ENCODE assay signal across 21 cellular contexts in genomic region chr6:45073771-45074170, GRCh38.
"Had no signal": no experiment of that assay in that cellular context is flagged by ENCODE, and none has a peak within 500 bp of the region (broad histone marks: within the 10 kb centered on the region; RNA-seq: fewer than 3 reads in every experiment).

No MANE protein-coding gene starts in this region.

- H3K36me3 ChIP-seq: cardiac muscle cell, neutrophil, SJSA1, spleen had no signal

- ATAC-seq: left cardiac atrium; naive thymus-derived CD4-positive, alpha-beta T cell; right cardiac atrium had no signal

- DNase-seq: activated CD4-positive, alpha-beta memory T cell treated with anti-CD3 and anti-CD28 coated beads for 36 hours; activated CD4-positive, CD25-positive, alpha-beta regulatory T cell treated with anti-CD3 and anti-CD28 coated beads, Interleukin-2, amount 50 U/mL, for 72 hours; activated CD8-positive, alpha-beta memory T cell treated with anti-CD3 and anti-CD28 coated beads, Interleukin-2, amount 50 U/mL, for 4 hours; activated naive CD4-positive, alpha-beta T cell treated with anti-CD3 and anti-CD28 coated beads, Interleukin-2, amount 50 U/mL, for 16 hours; aorta; effector CD4-positive, alpha-beta T cell; hypothalamus; left cardiac atrium; naive thymus-derived CD4-positive, alpha-beta T cell; posterior cingulate gyrus; right cardiac atrium; spleen; stimulated activated CD4-positive, alpha-beta T cell treated with anti-CD3 and anti-CD28 coated beads, Interleukin-1b, Interleukin-23, amount 100 ng/mL, for 48 hours; stimulated activated naive B cell treated with anti-CD40 and anti-IgM and Interleukin-4, amounts not matched to agents 10 μg/mL and 1 μg/mL and 100 μg/mL, for 72 hours; trophoblast cell had no signal

- H3K4me3 ChIP-seq: cardiac muscle cell, coronary artery, lung, SJSA1, spleen had no signal

- H3K27ac ChIP-seq: cardiac muscle cell, coronary artery, neutrophil, spleen had no signal

- H3K27ac Mint-ChIP-seq: activated CD4-positive, alpha-beta memory T cell treated with anti-CD3 and anti-CD28 coated beads for 36 hours; activated T-helper 2 cell treated with anti-CD3 and anti-CD28 coated beads, Interferon-gamma antibody, Interleukin-2, Interleukin-4, amounts not matched to agents 10 μg/mL and 5 μg/mL and 100 μg/mL, durations not matched to agents 14 hours and 24 hours and 36 hours; naive thymus-derived CD4-positive, alpha-beta T cell; stimulated activated naive B cell treated with anti-CD40 and anti-IgM and Interleukin-4, amounts not matched to agents 10 μg/mL and 1 μg/mL and 100 μg/mL, for 72 hours had no signal

- H3K27me3 Mint-ChIP-seq: activated CD4-positive, alpha-beta memory T cell treated with anti-CD3 and anti-CD28 coated beads for 36 hours; naive thymus-derived CD4-positive, alpha-beta T cell; stimulated activated naive B cell treated with anti-CD40 and anti-IgM and Interleukin-4, amounts not matched to agents 10 μg/mL and 1 μg/mL and 100 μg/mL, for 72 hours had no signal

- H3K4me1 ChIP-seq: spleen had no signal

- H3K27me3 ChIP-seq: cardiac muscle cell, neutrophil, SJSA1, spleen had no signal

- H3K9me3 ChIP-seq: neutrophil, SJSA1 had no signal

- H3K4me3 Mint-ChIP-seq: activated CD4-positive, alpha-beta memory T cell treated with anti-CD3 and anti-CD28 coated beads for 36 hours; stimulated activated naive B cell treated with anti-CD40 and anti-IgM and Interleukin-4, amounts not matched to agents 10 μg/mL and 1 μg/mL and 100 μg/mL, for 72 hours had no signal
